8 cellular contexts compared by ENCODE assay signal in genomic region chr1:225882699-225883615, GRCh38. TPM values are rescaled to one million over a fixed set of nuclear protein-coding genes. Genes with fewer than 3 reads are reported as not detected.
DNase-seq lines count a peak whose midpoint lies in the region; ATAC-seq and TF ChIP-seq lines count a peak whose summit lies in the region.

No MANE protein-coding gene starts in this region.

- H3K4me3 ChIP-seq in left ventricle myocardium inferior = peak overlapping the region; percentile 96

- H3K4me1 ChIP-seq in left ventricle myocardium inferior = peaks cover 58% of the 10 kb centered on the region

- H3K9me3 ChIP-seq in left ventricle myocardium inferior (replicated peaks) = no peaks in the 10 kb centered on the region

- H3K27ac ChIP-seq in left ventricle myocardium inferior (replicated peaks) = peak overlapping the region; percentile 94

- intact Hi-C loops in left ventricle myocardium inferior (cut with micrococcal nuclease) = no loop called here
- intact Hi-C loops in posterior vena cava (cut with DNase I) = no loop called here

- H3K36me3 ChIP-seq in left ventricle myocardium inferior = no peaks in the 10 kb centered on the region

- ATAC-seq in HG02885 (IDR thresholded peaks at IDR 0.05; ENCODE audit: poor library complexity, unreplicated experiment) = peak; percentile 40

- H3K27me3 ChIP-seq in left ventricle myocardium inferior (ENCODE audit: low read depth) = peaks cover 6% of the 10 kb centered on the region

- TF ChIP-seq CTCF in left ventricle myocardium inferior (IDR thresholded peaks at IDR 0.05; ENCODE audit: borderline replicate concordance) = no peak

- peak; percentile 12 to 13 for DNase-seq in NOMO-1 (lab: John Stamatoyannopoulos, UW; ENCODE audit: unreplicated experiment in 2 of 2)
- no peak for DNase-seq in NOMO-1 treated with DMSO at 0.1 percent for 48 hours (lab: John Stamatoyannopoulos, UW; ENCODE audit: unreplicated experiment)
- peak; percentile 27 for DNase-seq in NCI-H774 (lab: John Stamatoyannopoulos, UW)
- DNase-seq in amniotic epithelial cell (ENCODE audit: low read depth) = peak; percentile 42
- DNase-seq in left ventricle myocardium inferior = peak; percentile 65
- peak; percentile 83 for DNase-seq in posterior vena cava (ENCODE audit: low spot score)
- DNase-seq in T1000 (lab: John Stamatoyannopoulos, UW) = no peak

RNA-seq across cellular contexts. Expression of gene TMEM63A, which starts 0.8 kb away (rescaled TPM):
- total RNA-seq in left ventricle myocardium inferior (30.4 TPM), posterior vena cava (10 to 100 TPM; 58.7 to 65.0 TPM)

RNA-seq across cellular contexts. Expression of gene LEFTY1, which starts 6.0 kb away (rescaled TPM):
- total RNA-seq in left ventricle myocardium inferior (0.55 TPM), posterior vena cava (under 1 TPM; 0.28 to 0.38 TPM)

RNA-seq across cellular contexts. Expression of gene PYCR2, which starts 41.1 kb away (rescaled TPM):
- total RNA-seq in left ventricle myocardium inferior (64.0 TPM), posterior vena cava (10 to 100 TPM; 41.7 to 45.9 TPM)

RNA-seq across cellular contexts. Expression of gene LEFTY2, which starts 58.1 kb away (rescaled TPM):
- total RNA-seq in left ventricle myocardium inferior (0.69 TPM), posterior vena cava (1 to 10 TPM; 3.4 to 4.2 TPM)

Comparison
In these comparisons a context has a peak if more than half of its experiments do, and no peak if none do; other contexts are left out.
1. DNase-seq: peak in NOMO-1 (2 of 2), NCI-H774 (single experiment), amniotic epithelial cell (single experiment), left ventricle myocardium inferior (single experiment) and posterior vena cava (single experiment); none in NOMO-1 treated with DMSO at 0.1 percent for 48 hours (single experiment) and T1000 (single experiment).